8 cellular contexts compared by ENCODE assay signal in genomic region chr17:35082073-35082657, GRCh38. TPM values are rescaled to one million over a fixed set of nuclear protein-coding genes. Genes with fewer than 3 reads are reported as not detected.
DNase-seq lines count a peak whose midpoint lies in the region; ATAC-seq and TF ChIP-seq lines count a peak whose summit lies in the region.

No MANE protein-coding gene starts in this region.

- 41 to 49% (median 46%) methylated on average over 3 of the region's 3 CpGs for WGBS in adrenal gland, 4 donors

- no peaks in the 10 kb centered on the region for H3K9me3 ChIP-seq in adrenal gland (replicated peaks in 1 of 3)
- no peaks in the 10 kb centered on the region for H3K9me3 ChIP-seq in muscle layer of duodenum (ENCODE audit: control insufficient read depth in 1 of 2, low read length in 2 of 2)
- no peaks in the 10 kb centered on the region for H3K9me3 ChIP-seq in lower lobe of right lung

- TF ChIP-seq POLR2A in adrenal gland (IDR thresholded peaks at IDR 0.05) = no peak

- H3K27ac ChIP-seq in adrenal gland (peak overlapping the region in 1 of 5 donors; percentile 47), muscle layer of duodenum (ENCODE audit: low read length) (peak overlapping the region; percentile 11), lower lobe of right lung (no peak overlapping the region)

- ATAC-seq in lower lobe of right lung (no peak), HG02759 (IDR thresholded peaks at IDR 0.05; ENCODE audit: unreplicated experiment) (no peak)

- DNase-seq in EL = peak; percentile 96
- peak; percentile 75 for DNase-seq in NCI-H1105 (lab: John Stamatoyannopoulos, UW)
- peak in 5 of 7 donors; percentile 32 to 71 (median 56) for DNase-seq in adrenal gland
- DNase-seq in lower lobe of right lung = no peak
- no peak for DNase-seq in stimulated activated CD4-positive, alpha-beta T cell treated with anti-CD3 and anti-CD28 coated beads, Interleukin-2, amount 100 ng/mL, for 48 hours
- DNase-seq in stimulated activated naive CD4-positive, alpha-beta T cell treated with Interleukin-2 at 50 U/mL for 16 hours (lab: John Stamatoyannopoulos, UW) = no peak

- H3K4me3 ChIP-seq in adrenal gland (no peak overlapping the region), muscle layer of duodenum (ENCODE audit: low read depth in 1 of 2, low read length in 2 of 2) (no peak overlapping the region), lower lobe of right lung (no peak overlapping the region)

- H3K27me3 ChIP-seq in adrenal gland = no peaks in the 10 kb centered on the region
- no peaks in the 10 kb centered on the region for H3K27me3 ChIP-seq in muscle layer of duodenum (ENCODE audit: low read depth, low read length)
- no peaks in the 10 kb centered on the region for H3K27me3 ChIP-seq in lower lobe of right lung (ENCODE audit: low read depth)

- H3K4me1 ChIP-seq in adrenal gland (replicated peaks in 1 of 2) (peaks cover 0 to 21% of the 10 kb centered on the region in 2 donors), muscle layer of duodenum (ENCODE audit: control insufficient read depth in 1 of 2, insufficient read depth in 2 of 2, low read length in 2 of 2) (no peaks in the 10 kb centered on the region), lower lobe of right lung (peaks cover 16% of the 10 kb centered on the region)

- intact Hi-C loops in adrenal gland (cut with DNase I) = no loop called here
- intact Hi-C loops in lower lobe of right lung (cut with DNase I) = no loop called here

- TF ChIP-seq CTCF in adrenal gland (IDR thresholded peaks at IDR 0.05) (no peak), lower lobe of right lung (IDR thresholded peaks at IDR 0.05) (no peak)

- H3K36me3 ChIP-seq in adrenal gland (replicated peaks in 1 of 2) (no peaks in the 10 kb centered on the region), muscle layer of duodenum (ENCODE audit: control insufficient read depth in 1 of 2, insufficient read depth in 2 of 2, low read length in 2 of 2) (no peaks in the 10 kb centered on the region), lower lobe of right lung (no peaks in the 10 kb centered on the region)

RNA-seq across cellular contexts. Expression of gene RFFL, which starts 18.7 kb away (rescaled TPM):
- total RNA-seq in adrenal gland = 10 to 100 TPM in 7 of 8 donors, 1 to 10 TPM in 1; 5.3 to 24.4 (median 21.2) TPM
- polyA plus RNA-seq in adrenal gland = 10 to 100 TPM in 1 of 3 donors, 1 to 10 TPM in 2; 2.5 to 14.0 (median 3.2) TPM
- 27.6 TPM for total RNA-seq in lower lobe of right lung

RNA-seq across cellular contexts. Expression of gene RAD51D, which starts 37.5 kb away (rescaled TPM):
- 10 to 100 TPM in 4 of 8 donors, 1 to 10 TPM in 4; 3.3 to 14.3 (median 9.4) TPM for total RNA-seq in adrenal gland
- polyA plus RNA-seq in adrenal gland = 1 to 10 TPM; 3.5 to 5.3 (median 3.7) TPM
- 13.2 TPM for total RNA-seq in lower lobe of right lung

RNA-seq across cellular contexts. Expression of gene FNDC8, which starts 39.2 kb away (rescaled TPM):
- total RNA-seq in adrenal gland (not detected), lower lobe of right lung (not detected)
- not detected for polyA plus RNA-seq in adrenal gland

RNA-seq across cellular contexts. Expression of gene NLE1, which starts 59.9 kb away (rescaled TPM):
- 10 to 100 TPM in 7 of 8 donors, 1 to 10 TPM in 1; 9.7 to 18.7 (median 15.2) TPM for total RNA-seq in adrenal gland
- 1 to 10 TPM; 5.0 to 7.1 (median 6.7) TPM for polyA plus RNA-seq in adrenal gland
- total RNA-seq in lower lobe of right lung = 9.0 TPM

Comparison
In these comparisons a context has a peak if more than half of its experiments do, and no peak if none do; other contexts are left out.
1. DNase-seq: peak in EL (single experiment), NCI-H1105 (single experiment) and adrenal gland (5 of 7); none in lower lobe of right lung (single experiment), stimulated activated CD4-positive, alpha-beta T cell treated with anti-CD3 and anti-CD28 coated beads, Interleukin-2, amount 100 ng/mL, for 48 hours (0 of 2) and stimulated activated naive CD4-positive, alpha-beta T cell treated with Interleukin-2 at 50 U/mL for 16 hours (single experiment).